Comparison of ENCODE assay signal across 8 cellular contexts in genomic region chr7:4753610-4754432, GRCh38. TPM values are rescaled to one million over a fixed set of nuclear protein-coding genes. Genes with fewer than 3 reads are reported as not detected.
A peak's percentile ranks its signal among the peaks of the same experiment; 100 is the strongest.
DNase-seq lines count a peak whose midpoint lies in the region; ATAC-seq and TF ChIP-seq lines count a peak whose summit lies in the region.

No MANE protein-coding gene starts in this region.

- H3K9ac ChIP-seq in smooth muscle cell (ENCODE audit: low read depth) = no peak overlapping the region

- H3K27ac ChIP-seq in GM23338 (ENCODE audit: low read depth) (no peak overlapping the region), angular gyrus (ENCODE audit: low read depth, low read length) (peak overlapping the region; percentile 9), smooth muscle cell (ENCODE audit: low read depth) (no peak overlapping the region)

- H3F3A ChIP-seq in GM23338 (replicated peaks; ENCODE audit: low read depth) (no peaks in the 10 kb centered on the region), smooth muscle cell (ENCODE audit: low read depth) (no peaks in the 10 kb centered on the region)

- H3K36me3 ChIP-seq in GM23338 (ENCODE audit: insufficient read depth) (no peaks in the 10 kb centered on the region), smooth muscle cell (ENCODE audit: low read depth) (peaks cover 5% of the 10 kb centered on the region)

- no peaks in the 10 kb centered on the region for H3K9me2 ChIP-seq in GM23338 (ENCODE audit: insufficient read depth)

- DNase-seq in GM03348 (ENCODE audit: low spot score) (peak; percentile 73), GM23338 (ENCODE audit: low spot score) (peak; percentile 89), LoVo (ENCODE audit: low spot score) (peak; percentile 61), hippocampal formation (lab: John Stamatoyannopoulos, UW) (peak; percentile 25 to 80), smooth muscle cell (lab: John Stamatoyannopoulos, UW; ENCODE audit: unreplicated experiment) (peak; percentile 8)
- DNase-seq in T-helper 2 cell treated with Interferon-gamma antibody and Interleukin-4, amounts not matched to agents 5 μg/mL and 100 μg/mL, for 36 hours (ENCODE audit: low spot score) = peak; percentile 70

- no peaks in the 10 kb centered on the region for H3K4me1 Mint-ChIP-seq in GM23338
- peaks cover 12% of the 10 kb centered on the region for H3K4me1 Mint-ChIP-seq in T-helper 2 cell treated with Interferon-gamma antibody and Interleukin-4, amounts not matched to agents 5 μg/mL and 100 μg/mL, for 36 hours (ENCODE audit: low read depth)

- H3K27ac Mint-ChIP-seq in GM23338 = no peak overlapping the region
- no peak overlapping the region for H3K27ac Mint-ChIP-seq in T-helper 2 cell treated with Interferon-gamma antibody and Interleukin-4, amounts not matched to agents 5 μg/mL and 100 μg/mL, for 36 hours

- ATAC-seq in GM23338 = peak; percentile 99
- no peak for ATAC-seq in GM18517 (IDR thresholded peaks at IDR 0.05; ENCODE audit: unreplicated experiment)

- TF ChIP-seq CTCF in GM23338 (conservative IDR thresholded peaks at IDR 0.05; ENCODE audit: low read depth in 2 of 2) = peak; percentile 84 to 96
- TF ChIP-seq CTCF in smooth muscle cell (IDR thresholded peaks at IDR 0.05; ENCODE audit: borderline replicate concordance, insufficient read depth, poor library complexity, severe bottlenecking) = peak; percentile 89

- H3K4me3 Mint-ChIP-seq in GM23338 = no peak overlapping the region
- no peak overlapping the region for H3K4me3 Mint-ChIP-seq in T-helper 2 cell treated with Interferon-gamma antibody and Interleukin-4, amounts not matched to agents 5 μg/mL and 100 μg/mL, for 36 hours

- no peak overlapping the region for H3K4me3 ChIP-seq in GM23338
- no peak overlapping the region for H3K4me3 ChIP-seq in smooth muscle cell

- H2AFZ ChIP-seq in GM23338 = no peak overlapping the region
- H2AFZ ChIP-seq in smooth muscle cell (ENCODE audit: low read depth) = no peak overlapping the region

- H4K20me1 ChIP-seq in GM23338 (replicated peaks; ENCODE audit: insufficient read depth) (peaks cover 8% of the 10 kb centered on the region; the same call in 1 of the 2 replicates), smooth muscle cell (ENCODE audit: low read depth) (peaks cover 24% of the 10 kb centered on the region)

- H3K9me3 ChIP-seq in smooth muscle cell (replicated peaks; ENCODE audit: low read depth) = no peaks in the 10 kb centered on the region

- WGBS in smooth muscle cell (ENCODE audit: low lambda C conversion rate) = 64% methylated on average over 30 of the region's 30 CpGs

- H3K4me1 ChIP-seq in GM23338 (ENCODE audit: insufficient read depth) = no peaks in the 10 kb centered on the region
- no peaks in the 10 kb centered on the region for H3K4me1 ChIP-seq in smooth muscle cell (ENCODE audit: low read depth)

- H3K27me3 ChIP-seq in GM23338 (ENCODE audit: insufficient read depth) (no peaks in the 10 kb centered on the region), smooth muscle cell (ENCODE audit: low read depth) (no peaks in the 10 kb centered on the region)

- H3K36me3 Mint-ChIP-seq in GM23338 (ENCODE audit: low read depth) = peaks cover 8% of the 10 kb centered on the region
- H3K36me3 Mint-ChIP-seq in T-helper 2 cell treated with Interferon-gamma antibody and Interleukin-4, amounts not matched to agents 5 μg/mL and 100 μg/mL, for 36 hours (ENCODE audit: low read depth) = peaks cover 10% of the 10 kb centered on the region

- no peaks in the 10 kb centered on the region for H3K9me3 Mint-ChIP-seq in GM23338
- H3K9me3 Mint-ChIP-seq in T-helper 2 cell treated with Interferon-gamma antibody and Interleukin-4, amounts not matched to agents 5 μg/mL and 100 μg/mL, for 36 hours = no peaks in the 10 kb centered on the region

- H3K27me3 Mint-ChIP-seq in GM23338 (ENCODE audit: insufficient read depth, low read depth, poor library complexity) = peaks cover under 1% of the 10 kb centered on the region
- no peaks in the 10 kb centered on the region for H3K27me3 Mint-ChIP-seq in T-helper 2 cell treated with Interferon-gamma antibody and Interleukin-4, amounts not matched to agents 5 μg/mL and 100 μg/mL, for 36 hours (ENCODE audit: low read depth)

- H3K79me2 ChIP-seq in GM23338 (replicated peaks; ENCODE audit: insufficient read depth) = 0 out of 2 replicates have a peak, but pooled peaks cover 2% of the 10 kb centered on the region
- peaks cover 29% of the 10 kb centered on the region for H3K79me2 ChIP-seq in smooth muscle cell (ENCODE audit: low read depth)

- H3K4me2 ChIP-seq in GM23338 (no peak overlapping the region), smooth muscle cell (no peak overlapping the region)

TF ChIP-seq in GM23338, 12 proteins besides CTCF, POLR2A, EP300 and RAD21:
- TF ChIP-seq EZH2phosphoT487 (IDR thresholded peaks at IDR 0.05; ENCODE audit: unreplicated experiment) = no peak
- no peak for TF ChIP-seq EZH2 (IDR thresholded peaks at IDR 0.05; ENCODE audit: low read depth, unreplicated experiment)
- TF ChIP-seq STAT1 (IDR thresholded peaks at IDR 0.05; ENCODE audit: unreplicated experiment) = no peak
TF ChIP-seq in GM23338: peak in this region for 0.

RNA-seq across cellular contexts. Expression of gene AP5Z1, which starts 21.6 kb away (rescaled TPM):
- total RNA-seq in GM23338 (2014; rRNA removed; shearing (Covaris generic)) = 28.8 and 31.2 TPM in 2 replicates
- 16.3 and 16.4 TPM in 2 replicates for polyA plus RNA-seq in GM23338 (2016; fragmentation: Nextera tagmentation; extraction: Ambion mirVana)
- total RNA-seq in smooth muscle cell = 16.6 and 24.6 TPM in 2 replicates
- polyA plus RNA-seq in smooth muscle cell = 37.6 and 48.2 TPM in 2 replicates

Comparison
In these comparisons a context has a peak if more than half of its experiments do, and no peak if none do; other contexts are left out.
1. DNase-seq: peak in every context shown above with its lines; median percentile 89 in GM23338; 73 in GM03348; 70 in T-helper 2 cell treated with Interferon-gamma antibody and Interleukin-4, amounts not matched to agents 5 μg/mL and 100 μg/mL, for 36 hours; 61 in LoVo; 52 in hippocampal formation; 8 in smooth muscle cell.